Comparison of ENCODE assay signal across 17 cellular contexts in genomic region chr4:81621490-81621889, GRCh38.
"Had no signal": no experiment of that assay in that cellular context is flagged by ENCODE, and none has a peak within 500 bp of the region (broad histone marks: within the 10 kb centered on the region; RNA-seq: fewer than 3 reads in every experiment).

No MANE protein-coding gene starts in this region.

- H3K27me3 Mint-ChIP-seq: activated CD4-positive, alpha-beta memory T cell treated with anti-CD3 and anti-CD28 coated beads, Interleukin-2, amount 10 ng/mL, durations not matched to agents 7 days and 5 days; activated CD4-positive, alpha-beta T cell treated with anti-CD3 and anti-CD28 coated beads for 36 hours; activated naive CD8-positive, alpha-beta T cell treated with anti-CD3 and anti-CD28 coated beads, Interleukin-2, amount 10 ng/mL, durations not matched to agents 7 days and 5 days; stimulated activated naive CD8-positive, alpha-beta T cell treated with anti-CD3 and anti-CD28 coated beads, Interleukin-15, amount 100 ng/mL, for 72 hours had no signal

- H3K27ac Mint-ChIP-seq: activated CD4-positive, alpha-beta memory T cell treated with anti-CD3 and anti-CD28 coated beads, Interleukin-2, amount 10 ng/mL, durations not matched to agents 7 days and 5 days; activated CD4-positive, alpha-beta T cell treated with anti-CD3 and anti-CD28 coated beads for 36 hours; activated naive CD8-positive, alpha-beta T cell treated with anti-CD3 and anti-CD28 coated beads, Interleukin-2, amount 10 ng/mL, durations not matched to agents 7 days and 5 days; activated T-cell treated with anti-CD3 and anti-CD28 coated beads, Interleukin-2, amount 50 U/mL, for 72 hours; endodermal cell; nephron; stimulated activated naive CD8-positive, alpha-beta T cell treated with anti-CD3 and anti-CD28 coated beads, Interleukin-15, amount 100 ng/mL, for 72 hours had no signal

- H3K4me1 Mint-ChIP-seq: activated CD4-positive, alpha-beta memory T cell treated with anti-CD3 and anti-CD28 coated beads, Interleukin-2, amount 10 ng/mL, durations not matched to agents 7 days and 5 days; activated CD4-positive, alpha-beta T cell treated with anti-CD3 and anti-CD28 coated beads for 36 hours; activated naive CD8-positive, alpha-beta T cell treated with anti-CD3 and anti-CD28 coated beads, Interleukin-2, amount 10 ng/mL, durations not matched to agents 7 days and 5 days had no signal

- H3K9me3 Mint-ChIP-seq: activated CD4-positive, alpha-beta memory T cell treated with anti-CD3 and anti-CD28 coated beads, Interleukin-2, amount 10 ng/mL, durations not matched to agents 7 days and 5 days; activated T-cell treated with anti-CD3 and anti-CD28 coated beads, Interleukin-2, amount 50 U/mL, for 72 hours; endodermal cell had no signal

- H3K36me3 Mint-ChIP-seq: activated naive CD8-positive, alpha-beta T cell treated with anti-CD3 and anti-CD28 coated beads, Interleukin-2, amount 10 ng/mL, durations not matched to agents 7 days and 5 days had no signal

- DNase-seq: activated CD4-positive, alpha-beta memory T cell treated with anti-CD3 and anti-CD28 coated beads, Interleukin-2, amount 10 ng/mL, durations not matched to agents 7 days and 5 days; activated CD4-positive, alpha-beta T cell treated with anti-CD3 and anti-CD28 coated beads for 36 hours; activated CD8-positive, alpha-beta memory T cell treated with anti-CD3 and anti-CD28 coated beads, Interleukin-2, amount 50 U/mL, for 4 hours; activated naive CD8-positive, alpha-beta T cell treated with anti-CD3 and anti-CD28 coated beads, Interleukin-2, amount 10 ng/mL, durations not matched to agents 7 days and 5 days; activated T-cell treated with anti-CD3 and anti-CD28 coated beads, Interleukin-2, amount 50 U/mL, for 72 hours; anterior cingulate cortex; endodermal cell; erythroblast; hippocampal formation; stimulated activated CD4-positive, alpha-beta T cell treated with anti-CD3 and anti-CD28 coated beads, Interleukin-15, amount 100 ng/mL, for 24 hours; stimulated activated CD4-positive, alpha-beta T cell treated with anti-CD3 and anti-CD28 coated beads, Interleukin-4, amount 100 ng/mL, for 4 hours; stimulated activated naive CD8-positive, alpha-beta T cell treated with anti-CD3 and anti-CD28 coated beads, Interleukin-15, amount 100 ng/mL, for 72 hours; T1000; testis; upper lobe of right lung had no signal

- H3K4me3 ChIP-seq: testis, upper lobe of right lung had no signal

- ATAC-seq: activated CD4-positive, alpha-beta T cell treated with anti-CD3 and anti-CD28 coated beads for 36 hours; activated T-cell treated with anti-CD3 and anti-CD28 coated beads, Interleukin-2, amount 50 U/mL, for 72 hours; stimulated activated naive CD8-positive, alpha-beta T cell treated with anti-CD3 and anti-CD28 coated beads, Interleukin-15, amount 100 ng/mL, for 72 hours; upper lobe of right lung had no signal

- H3K4me1 ChIP-seq: upper lobe of right lung had no signal

- H3K27ac ChIP-seq: testis, upper lobe of right lung, VCaP had no signal

- H3K4me3 Mint-ChIP-seq: activated CD4-positive, alpha-beta memory T cell treated with anti-CD3 and anti-CD28 coated beads, Interleukin-2, amount 10 ng/mL, durations not matched to agents 7 days and 5 days; activated CD4-positive, alpha-beta T cell treated with anti-CD3 and anti-CD28 coated beads for 36 hours; activated naive CD8-positive, alpha-beta T cell treated with anti-CD3 and anti-CD28 coated beads, Interleukin-2, amount 10 ng/mL, durations not matched to agents 7 days and 5 days; activated T-cell treated with anti-CD3 and anti-CD28 coated beads, Interleukin-2, amount 50 U/mL, for 72 hours; endodermal cell; nephron; stimulated activated naive CD8-positive, alpha-beta T cell treated with anti-CD3 and anti-CD28 coated beads, Interleukin-15, amount 100 ng/mL, for 72 hours had no signal

- H3K9me3 ChIP-seq: testis, upper lobe of right lung had no signal

- H3K27me3 ChIP-seq: testis, upper lobe of right lung had no signal

- H3K36me3 ChIP-seq: upper lobe of right lung had no signal
